In the genomic region with DNA sequence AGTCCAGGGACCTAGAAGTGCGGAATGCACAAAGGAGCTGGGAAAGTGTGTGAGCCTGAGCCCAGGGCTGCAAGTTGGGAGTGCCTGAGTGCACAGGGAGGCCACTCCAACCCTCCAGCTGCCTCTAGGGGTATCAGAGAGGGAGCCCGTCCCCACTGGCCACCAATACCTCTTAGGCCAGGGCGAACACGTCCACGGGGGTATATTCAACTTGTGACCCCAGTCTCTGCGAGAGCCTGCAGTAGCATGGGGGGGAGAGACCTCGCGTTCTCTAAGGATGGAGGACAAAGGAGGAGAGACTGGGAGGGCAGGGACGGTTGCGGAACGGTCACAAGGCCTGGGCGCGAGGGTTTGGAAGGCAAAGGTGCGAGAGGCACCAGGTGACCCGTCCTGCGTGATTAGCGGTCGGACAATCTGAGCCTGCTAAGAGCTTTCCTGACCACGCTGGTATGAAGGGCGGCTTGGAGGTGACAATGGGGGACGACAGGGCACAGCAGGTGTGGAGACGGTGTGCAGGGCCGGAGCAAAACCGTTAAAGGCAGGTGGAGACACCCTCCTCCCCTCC, we compare ENCODE assay signal across 6 cellular contexts. TPM values are rescaled to one million over a fixed set of nuclear protein-coding genes. Genes with fewer than 3 reads are reported as not detected.
DNase-seq lines count a peak whose midpoint lies in the region; ATAC-seq, FAIRE-seq and TF ChIP-seq lines count a peak whose summit lies in the region.

No MANE protein-coding gene starts in this region.

- H3K4me3 ChIP-seq in lower leg skin (ENCODE audit: low read depth, poor library complexity, severe bottlenecking): peak overlapping the region; percentile 23

- FAIRE-seq in H54 (lab: Jason Lieb, UNC): no peak

- DNase-seq in activated CD8-positive, alpha-beta memory T cell treated with anti-CD3 and anti-CD28 coated beads, Interleukin-2, amount 50 U/mL, for 4 hours: peak; percentile 19
- DNase-seq in lower leg skin (ENCODE audit: low spot score in 2 of 2) (peak; percentile 13 to 86), H54 (ENCODE audit: insufficient read length, low spot score) (no peak)

- TF ChIP-seq CTCF in lower leg skin (IDR thresholded peaks at IDR 0.05): no peak

- no peak for TF ChIP-seq POLR2A in lower leg skin (IDR thresholded peaks at IDR 0.05)
- TF ChIP-seq POLR2A in H54 (IDR thresholded peaks at IDR 0.05; ENCODE audit: low read depth, low read length): no peak

- WGBS in lower leg skin, 2 donors: 10 to 23% methylated on average over 24 of the region's 24 CpGs

- intact Hi-C loops in lower leg skin (cut with DNase I; ENCODE audit: low total_unique reads): no loop called here

- peak; percentile 13 for ATAC-seq in GM19455 (IDR thresholded peaks at IDR 0.05; ENCODE audit: unreplicated experiment)
- no peak for ATAC-seq in HG03175 (IDR thresholded peaks at IDR 0.05; ENCODE audit: unreplicated experiment)
- no peak for ATAC-seq in HG03139 (IDR thresholded peaks at IDR 0.05; ENCODE audit: unreplicated experiment)

RNA-seq across cellular contexts. Expression of a gene that starts 0.7 kb away (rescaled TPM):
- total RNA-seq in lower leg skin: 10 to 100 TPM in 3 of 4 donors, 1 to 10 TPM in 1; 9.0 to 23.6 (median 16.8) TPM

RNA-seq across cellular contexts. Expression of a gene that starts 13.7 kb away (rescaled TPM):
- 10 to 100 TPM; 24.5 to 39.5 (median 32.3) TPM for total RNA-seq in lower leg skin

RNA-seq across cellular contexts. Expression of a gene that starts 13.8 kb away (rescaled TPM):
- total RNA-seq in lower leg skin: 100 to 1,000 TPM; 427 to 879 (median 727) TPM

RNA-seq across cellular contexts. Expression of a gene that starts 35.6 kb away (rescaled TPM):
- 10 to 100 TPM in 2 of 4 donors, 1 to 10 TPM in 2; 7.6 to 16.7 (median 11.4) TPM for total RNA-seq in lower leg skin

RNA-seq across cellular contexts. Expression of a gene that starts 56.5 kb away (rescaled TPM):
- total RNA-seq in lower leg skin: 10 to 100 TPM; 11.8 to 51.8 (median 34.7) TPM
